ENCODE assay signal across 8 cellular contexts in the genomic region with DNA sequence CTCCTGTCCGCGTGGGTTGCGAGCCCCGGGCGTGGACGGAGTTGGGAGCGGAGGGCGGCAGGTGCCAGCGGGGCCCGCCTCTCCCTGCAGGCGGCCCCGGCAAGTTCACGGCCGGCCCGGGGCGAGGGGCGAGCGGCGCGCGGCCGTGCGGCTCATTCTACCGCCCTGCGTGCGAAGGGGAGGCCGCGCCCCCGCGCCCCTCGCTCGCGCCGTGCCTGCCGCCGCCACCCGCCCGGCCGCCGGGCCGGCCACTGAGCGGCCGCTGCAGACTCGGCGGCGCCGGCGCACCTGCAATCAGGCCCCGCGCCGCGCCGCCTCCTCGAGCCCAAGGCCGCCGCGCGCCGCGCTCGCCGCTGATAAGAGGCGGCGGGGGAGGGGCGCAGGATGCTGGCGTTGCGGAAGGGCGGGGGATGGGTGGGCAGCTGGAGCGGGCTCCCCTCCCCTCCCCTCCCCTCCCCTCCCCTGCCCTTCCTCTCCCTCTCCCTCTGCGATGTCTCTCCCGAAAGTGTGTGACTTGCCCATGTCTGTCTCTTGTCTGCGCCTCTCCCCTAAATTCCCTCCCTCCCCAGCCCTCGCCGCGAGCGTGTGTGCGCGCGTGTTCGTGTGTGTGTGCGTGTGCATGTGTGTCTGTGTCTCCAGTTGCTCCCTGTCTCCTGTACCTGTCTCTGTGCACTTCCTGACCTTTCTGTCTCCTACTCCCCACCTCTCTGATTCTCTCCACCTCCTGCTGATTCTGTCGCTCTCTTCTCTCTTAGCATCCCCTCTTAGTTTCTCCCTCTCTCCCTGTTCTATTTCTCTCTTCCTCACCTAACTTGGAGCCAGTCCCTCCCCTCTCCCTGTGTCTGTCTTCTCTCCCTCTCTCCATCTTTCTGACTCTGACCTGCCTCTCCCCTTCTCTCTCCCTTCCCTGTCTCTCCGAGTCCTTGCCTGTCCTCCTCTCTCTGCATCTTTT.
DNase-seq lines count a peak whose midpoint lies in the region; ATAC-seq and FAIRE-seq lines count a peak whose summit lies in the region.

No MANE protein-coding gene starts in this region.

- no peaks in the 10 kb centered on the region for H3K9me3 ChIP-seq in ES-I3 (ENCODE audit: control insufficient read depth, insufficient read depth, low read length)
- H3K9me3 ChIP-seq in small intestine (ENCODE audit: control insufficient read depth, low read depth) = no peaks in the 10 kb centered on the region

- WGBS in small intestine, 3 donors = 2 to 4% (median 3%) methylated on average over 34 to 83 of the region's 83 CpGs

- FAIRE-seq in small intestine (lab: Jason Lieb, UNC) = no peak

- H3K36me3 ChIP-seq in ES-I3 (ENCODE audit: insufficient read depth, low read length) (no peaks in the 10 kb centered on the region; the same call in 1 of the 2 replicates), small intestine (ENCODE audit: control insufficient read depth in 2 of 2, insufficient read depth in 2 of 2, low read length in 2 of 2) (no peaks in the 10 kb centered on the region)

- DNase-seq in Jurkat, Clone E6-1 (ENCODE audit: low read depth, low spot score) = peak; percentile 53
- DNase-seq in activated naive CD8-positive, alpha-beta T cell treated with anti-CD3 and anti-CD28 coated beads for 36 hours = peak; percentile 10
- DNase-seq in small intestine (peak; percentile 73), activated gamma-delta T cell (lab: John Stamatoyannopoulos, UW) (no peak)
- no peak for DNase-seq in central memory CD4-positive, alpha-beta T cell

- H3K27me3 ChIP-seq in small intestine (ENCODE audit: control insufficient read depth in 2 of 2, insufficient read depth in 2 of 2, low read length in 2 of 2) = no peaks in the 10 kb centered on the region

- H3K9me3 Mint-ChIP-seq in activated naive CD8-positive, alpha-beta T cell treated with anti-CD3 and anti-CD28 coated beads for 36 hours = no peaks in the 10 kb centered on the region

- peaks cover 21% of the 10 kb centered on the region for H3K4me1 ChIP-seq in ES-I3 (ENCODE audit: insufficient read depth, low read length)
- H3K4me1 ChIP-seq in small intestine (ENCODE audit: control insufficient read depth in 2 of 2, insufficient read depth in 1 of 2, low read depth in 1 of 2, low read length in 1 of 2) = peaks cover 0 to 4% of the 10 kb centered on the region in 2 donors

- no peak for ATAC-seq in HG02763 (IDR thresholded peaks at IDR 0.05; ENCODE audit: unreplicated experiment)

- no peaks in the 10 kb centered on the region for H3K36me3 Mint-ChIP-seq in activated naive CD8-positive, alpha-beta T cell treated with anti-CD3 and anti-CD28 coated beads for 36 hours

- peaks cover 39% of the 10 kb centered on the region for H3K27me3 Mint-ChIP-seq in activated naive CD8-positive, alpha-beta T cell treated with anti-CD3 and anti-CD28 coated beads for 36 hours

- H3K4me3 ChIP-seq in Jurkat, Clone E6-1 (ENCODE audit: low read length) = peak overlapping the region; percentile 32
- peak overlapping the region; percentile 43 for H3K4me3 ChIP-seq in iPS-11a (ENCODE audit: low read depth, low read length)
- peak overlapping the region in 1 of 2 donors; percentile 25 for H3K4me3 ChIP-seq in small intestine (ENCODE audit: low read depth in 1 of 2, low read length in 2 of 2)

- peak overlapping the region; percentile 53; the same call in 1 of the 2 replicates for H3K9ac ChIP-seq in ES-I3 (ENCODE audit: low read depth, low read length)

- H3K4me3 Mint-ChIP-seq in activated naive CD8-positive, alpha-beta T cell treated with anti-CD3 and anti-CD28 coated beads for 36 hours = peak overlapping the region; percentile 29

- peaks cover 2% of the 10 kb centered on the region for H3K4me1 Mint-ChIP-seq in activated naive CD8-positive, alpha-beta T cell treated with anti-CD3 and anti-CD28 coated beads for 36 hours

- H3K27ac Mint-ChIP-seq in activated naive CD8-positive, alpha-beta T cell treated with anti-CD3 and anti-CD28 coated beads for 36 hours = no peak overlapping the region

- H3K27ac ChIP-seq in small intestine (ENCODE audit: low read depth in 1 of 2, low read length in 1 of 2) = peak overlapping the region in 1 of 2 donors; percentile 80

Comparison
In these comparisons a context has a peak if more than half of its experiments do, and no peak if none do; other contexts are left out.
1. DNase-seq: peak in Jurkat, Clone E6-1 (single experiment), activated naive CD8-positive, alpha-beta T cell treated with anti-CD3 and anti-CD28 coated beads for 36 hours (single experiment) and small intestine (single experiment); none in central memory CD4-positive, alpha-beta T cell (single experiment) and activated gamma-delta T cell (single experiment).